ENCODE assay signal across 8 cellular contexts in the genomic region with DNA sequence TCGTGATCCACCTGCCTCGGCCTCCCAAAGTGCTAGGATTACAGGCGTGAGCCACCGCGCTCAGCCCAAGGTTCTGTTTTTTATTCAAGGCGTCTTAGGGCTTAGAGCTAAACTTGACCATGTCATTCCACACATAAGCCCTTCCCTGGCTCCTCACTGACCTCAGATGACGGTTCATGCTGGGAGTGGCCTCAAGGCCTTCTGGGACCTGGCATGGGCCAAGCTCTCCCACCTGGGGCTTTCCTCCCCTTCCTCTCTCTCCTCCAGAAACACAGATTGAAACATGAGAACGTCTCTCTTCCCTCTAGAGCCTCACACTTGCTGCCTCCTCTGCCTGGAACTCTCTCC.
DNase-seq lines count a peak whose midpoint lies in the region; ATAC-seq, FAIRE-seq and TF ChIP-seq lines count a peak whose summit lies in the region.

No MANE protein-coding gene starts in this region.

- H2AK9ac ChIP-seq in IMR-90 (replicated peaks; ENCODE audit: low read depth, low read length, poor library complexity) = peak overlapping the region; percentile 85

- peak overlapping the region; percentile 98 to 100 for H4K8ac ChIP-seq in IMR-90 (ENCODE audit: low read depth in 2 of 2, low read length in 2 of 2)

- H3K9me3 ChIP-seq in IMR-90 (ENCODE audit: control insufficient read depth, insufficient read depth, low read length) (peaks cover 6% of the 10 kb centered on the region), astrocyte (ENCODE audit: insufficient read depth, low read depth, low read length) (peaks cover 10% of the 10 kb centered on the region), kidney (ENCODE audit: control insufficient read depth in 1 of 2, low read length in 2 of 2) (peaks cover 0 to 11% of the 10 kb centered on the region in 2 donors), MG63 (0 out of 2 replicates have a peak, but pooled peaks cover 3% of the 10 kb centered on the region)

- H3K4ac ChIP-seq in IMR-90 (ENCODE audit: low read depth, low read length) = peak overlapping the region; percentile 97

- peak overlapping the region; percentile 70 for H3K56ac ChIP-seq in IMR-90 (ENCODE audit: extremely low read depth, insufficient read depth, low read length)

- H4K91ac ChIP-seq in IMR-90 (ENCODE audit: insufficient read depth, low read depth, low read length) = peak overlapping the region; percentile 97

- CTCF ChIA-PET in IMR-90 (lab: Yijun Ruan, JAX) = no interaction called here

- H3K4me3 ChIP-seq in IMR-90 (ENCODE audit: insufficient read depth, low read depth, low read length) (no peak overlapping the region), astrocyte (ENCODE audit: insufficient read depth, low read depth, low read length) (no peak overlapping the region), kidney (ENCODE audit: low read length in 2 of 2) (no peak overlapping the region), MG63 (no peak overlapping the region)

- H3K4me3 Mint-ChIP-seq in astrocyte (ENCODE audit: unreplicated experiment) = peak overlapping the region; percentile 1
- no peak overlapping the region for H3K4me3 Mint-ChIP-seq in effector memory CD8-positive, alpha-beta T cell

- POLR2A ChIA-PET in IMR-90 (lab: Charles Lee; ENCODE audit: unreplicated experiment) = no interaction called here

- ATAC-seq in IMR-90 (ENCODE audit: low read depth) (no peak), HG02610 (IDR thresholded peaks at IDR 0.05; ENCODE audit: unreplicated experiment) (no peak)
- ATAC-seq in effector memory CD8-positive, alpha-beta T cell (replicated peaks) = no peak

- no TSS peak for BruUV-seq in IMR-90 (replicated peaks; lab: Mats Ljungman, UMichigan)

- FAIRE-seq in astrocyte (lab: Jason Lieb, UNC) (no peak), kidney (lab: Jason Lieb, UNC) (no peak)

- peak overlapping the region; percentile 69 for H3K18ac ChIP-seq in IMR-90 (ENCODE audit: low read depth, low read length)

- peak overlapping the region; percentile 89 for H2AK5ac ChIP-seq in IMR-90 (ENCODE audit: low read depth, low read length)

- no peaks in the 10 kb centered on the region for H4K20me1 ChIP-seq in IMR-90 (ENCODE audit: insufficient read depth, low read length)
- no peaks in the 10 kb centered on the region for H4K20me1 ChIP-seq in astrocyte (ENCODE audit: insufficient read depth, low read length)

- H3K27ac ChIP-seq in IMR-90 (ENCODE audit: insufficient read depth, low read length) = peak overlapping the region; percentile 73
- peak overlapping the region; percentile 76 for H3K27ac ChIP-seq in astrocyte (ENCODE audit: low read depth, low read length)
- peak overlapping the region; percentile 92 to 98 for H3K27ac ChIP-seq in kidney (ENCODE audit: low read depth in 2 of 2, low read length in 2 of 2)
- H3K27ac ChIP-seq in substantia nigra (ENCODE audit: low read depth, low read length, poor library complexity, severe bottlenecking) = peak overlapping the region; percentile 62

- peak overlapping the region; percentile 87 for H3K14ac ChIP-seq in IMR-90 (replicated peaks; ENCODE audit: low read depth, low read length)

- H2BK5ac ChIP-seq in IMR-90 (ENCODE audit: low read depth, low read length, poor library complexity, severe bottlenecking) = peak overlapping the region; percentile 44

- H3K9me1 ChIP-seq in IMR-90 (ENCODE audit: insufficient read depth, low read length) = peaks cover 17% of the 10 kb centered on the region

- H3K4me2 ChIP-seq in IMR-90 (ENCODE audit: low read depth, low read length) = peak overlapping the region; percentile 32
- H3K4me2 ChIP-seq in astrocyte (ENCODE audit: low read length) = peak overlapping the region; percentile 83

- H3K4me1 ChIP-seq in IMR-90 (ENCODE audit: control insufficient read depth, insufficient read depth, low read length) (peaks cover 32% of the 10 kb centered on the region), astrocyte (ENCODE audit: insufficient read depth, low read length) (peaks cover 50% of the 10 kb centered on the region), kidney (ENCODE audit: control insufficient read depth in 1 of 2, insufficient read depth in 1 of 2, low read depth in 1 of 2, low read length in 2 of 2) (peaks cover 15 to 27% of the 10 kb centered on the region in 2 donors)

- peaks cover 33% of the 10 kb centered on the region for H3K4me1 Mint-ChIP-seq in astrocyte (ENCODE audit: low read depth, unreplicated experiment)
- H3K4me1 Mint-ChIP-seq in effector memory CD8-positive, alpha-beta T cell (ENCODE audit: low read depth in 2 of 2) = peaks cover 3 to 5% of the 10 kb centered on the region in 2 donors

- intact Hi-C loops in IMR-90 (cut with micrococcal nuclease) (loop anchor here (5.0 kb wide), 1 partner anchor 279 kb away; no protein-coding TSS in a partner anchor), kidney (cut with DNase I) (no loop called here)

- no peak for TF ChIP-seq RAD21 in IMR-90 (IDR thresholded peaks at IDR 0.05; ENCODE audit: low read length)

- no peak for TF ChIP-seq POLR2A in IMR-90 (IDR thresholded peaks at IDR 0.05; ENCODE audit: low read depth, low read length)

- peaks cover 5% of the 10 kb centered on the region for H3K9me3 Mint-ChIP-seq in astrocyte (ENCODE audit: unreplicated experiment)
- H3K9me3 Mint-ChIP-seq in effector memory CD8-positive, alpha-beta T cell = peaks cover 0 to 8% of the 10 kb centered on the region in 2 donors

- in situ Hi-C loops in IMR-90 (cut with MboI; ENCODE audit: low sequenced_read_pairs) = loop anchor here (10.0 kb wide), 1 partner anchor 271 kb away; no protein-coding TSS in a partner anchor

- peak overlapping the region; percentile 82 for H4K5ac ChIP-seq in IMR-90 (ENCODE audit: low read depth, low read length)

- TF ChIP-seq CTCF in IMR-90 (conservative IDR thresholded peaks at IDR 0.05; ENCODE audit: low read depth, low read length) = no peak
- TF ChIP-seq CTCF in astrocyte (IDR thresholded peaks at IDR 0.05; ENCODE audit: insufficient read depth, low read depth, low read length) = no peak
- TF ChIP-seq CTCF in kidney (IDR thresholded peaks at IDR 0.05; ENCODE audit: borderline replicate concordance, extremely low read depth, insufficient read depth) = no peak

- H3K27ac Mint-ChIP-seq in astrocyte (ENCODE audit: unreplicated experiment) = peak overlapping the region; percentile 93
- H3K27ac Mint-ChIP-seq in effector memory CD8-positive, alpha-beta T cell = no peak overlapping the region

- H3K36me3 ChIP-seq in IMR-90 (ENCODE audit: control insufficient read depth, insufficient read depth, low read length) (no peaks in the 10 kb centered on the region), astrocyte (ENCODE audit: insufficient read depth, low read length) (no peaks in the 10 kb centered on the region), kidney (ENCODE audit: control insufficient read depth in 1 of 2, insufficient read depth in 2 of 2, low read length in 2 of 2) (no peaks in the 10 kb centered on the region), MG63 (no peaks in the 10 kb centered on the region)

- H3K9ac ChIP-seq in IMR-90 (ENCODE audit: low read depth, low read length) (peak overlapping the region; percentile 4; the same call in 1 of the 2 replicates), astrocyte (ENCODE audit: low read length) (peak overlapping the region; percentile 75), kidney (ENCODE audit: low read length in 2 of 2) (peak overlapping the region; percentile 71 to 82)

- dilution Hi-C loops in IMR-90 (cut with HindIII; ENCODE audit: low sequenced_read_pairs, unreplicated experiment) = no loop called here

- 17% methylated on average over 1 of the region's 8 CpGs; no CpG with 5 or more reads in 1 of the 2 experiments for WGBS in IMR-90 (ENCODE audit: extremely low coverage in 2 of 2, insufficient read length in 1 of 2), 2 experiments

- H3K79me1 ChIP-seq in IMR-90 (ENCODE audit: low read depth in 1 of 2, low read length in 2 of 2) = peaks cover 0 to 7% of the 10 kb centered on the region in 2 experiments; a peak in 1 of 4 replicates

- peak overlapping the region; percentile 96 for H2BK20ac ChIP-seq in IMR-90 (ENCODE audit: low read depth, low read length)

- no peaks in the 10 kb centered on the region for H3K36me3 Mint-ChIP-seq in astrocyte (ENCODE audit: low read depth, unreplicated experiment)
- H3K36me3 Mint-ChIP-seq in effector memory CD8-positive, alpha-beta T cell (ENCODE audit: insufficient read depth) = no peaks in the 10 kb centered on the region

- H3K23ac ChIP-seq in IMR-90 (ENCODE audit: low read depth, low read length) = peak overlapping the region; percentile 78

- no peaks in the 10 kb centered on the region for H3K27me3 Mint-ChIP-seq in astrocyte (ENCODE audit: low read depth, unreplicated experiment)
- H3K27me3 Mint-ChIP-seq in effector memory CD8-positive, alpha-beta T cell = peaks cover 9 to 10% of the 10 kb centered on the region in 2 donors

- no peak for DNase-seq in IMR-90
- DNase-seq in astrocyte (ENCODE audit: low read depth) = no peak
- peak; percentile 79 for DNase-seq in kidney
- no peak for DNase-seq in substantia nigra (lab: John Stamatoyannopoulos, UW)
- no peak for DNase-seq in NCI-H524 treated with DMSO at 0.1 percent for 48 hours (lab: John Stamatoyannopoulos, UW)
- no peak for DNase-seq in effector memory CD8-positive, alpha-beta T cell
- no peak for DNase-seq in MG63

- H3K27me3 ChIP-seq in IMR-90 (ENCODE audit: control insufficient read depth, insufficient read depth, low read length) (no peaks in the 10 kb centered on the region), astrocyte (ENCODE audit: insufficient read depth, low read length) (no peaks in the 10 kb centered on the region), MG63 (no peaks in the 10 kb centered on the region)

- H2AFZ ChIP-seq in IMR-90 (replicated peaks; ENCODE audit: low read length, poor library complexity) (peak overlapping the region; percentile 89), astrocyte (ENCODE audit: low read depth, low read length) (peak overlapping the region; percentile 64)

- peak overlapping the region; percentile 93; the same call in 2 of the 3 replicates for H2BK15ac ChIP-seq in IMR-90 (ENCODE audit: low read depth, low read length)

- H3K79me2 ChIP-seq in astrocyte (ENCODE audit: insufficient read depth, low read length) = no peaks in the 10 kb centered on the region

- peak overlapping the region; percentile 97 for H2BK120ac ChIP-seq in IMR-90 (ENCODE audit: low read depth, low read length)

TF ChIP-seq in IMR-90, 13 proteins besides CTCF, POLR2A, EP300 and RAD21 (continues in another document):
- TF ChIP-seq, protein P1, sequence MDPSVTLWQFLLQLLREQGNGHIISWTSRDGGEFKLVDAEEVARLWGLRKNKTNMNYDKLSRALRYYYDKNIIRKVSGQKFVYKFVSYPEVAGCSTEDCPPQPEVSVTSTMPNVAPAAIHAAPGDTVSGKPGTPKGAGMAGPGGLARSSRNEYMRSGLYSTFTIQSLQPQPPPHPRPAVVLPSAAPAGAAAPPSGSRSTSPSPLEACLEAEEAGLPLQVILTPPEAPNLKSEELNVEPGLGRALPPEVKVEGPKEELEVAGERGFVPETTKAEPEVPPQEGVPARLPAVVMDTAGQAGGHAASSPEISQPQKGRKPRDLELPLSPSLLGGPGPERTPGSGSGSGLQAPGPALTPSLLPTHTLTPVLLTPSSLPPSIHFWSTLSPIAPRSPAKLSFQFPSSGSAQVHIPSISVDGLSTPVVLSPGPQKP (IDR thresholded peaks at IDR 0.05; ENCODE audit: borderline replicate concordance, low read depth, low read length) = no peak
- TF ChIP-seq RFX5 (IDR thresholded peaks at IDR 0.05; ENCODE audit: low read depth, low read length) (no peak), MAFK (IDR thresholded peaks at IDR 0.05; ENCODE audit: low read depth, low read length) (no peak), FOS (IDR thresholded peaks at IDR 0.05; ENCODE audit: low read depth, low read length) (no peak)

Comparison
In these comparisons a context has a peak if more than half of its experiments do, and no peak if none do; other contexts are left out.
1. H3K9ac ChIP-seq: peak in every context shown above with its lines; median percentile 76 in kidney; 75 in astrocyte; 4 in IMR-90.